17 cellular contexts compared by ENCODE assay signal in the genomic region with DNA sequence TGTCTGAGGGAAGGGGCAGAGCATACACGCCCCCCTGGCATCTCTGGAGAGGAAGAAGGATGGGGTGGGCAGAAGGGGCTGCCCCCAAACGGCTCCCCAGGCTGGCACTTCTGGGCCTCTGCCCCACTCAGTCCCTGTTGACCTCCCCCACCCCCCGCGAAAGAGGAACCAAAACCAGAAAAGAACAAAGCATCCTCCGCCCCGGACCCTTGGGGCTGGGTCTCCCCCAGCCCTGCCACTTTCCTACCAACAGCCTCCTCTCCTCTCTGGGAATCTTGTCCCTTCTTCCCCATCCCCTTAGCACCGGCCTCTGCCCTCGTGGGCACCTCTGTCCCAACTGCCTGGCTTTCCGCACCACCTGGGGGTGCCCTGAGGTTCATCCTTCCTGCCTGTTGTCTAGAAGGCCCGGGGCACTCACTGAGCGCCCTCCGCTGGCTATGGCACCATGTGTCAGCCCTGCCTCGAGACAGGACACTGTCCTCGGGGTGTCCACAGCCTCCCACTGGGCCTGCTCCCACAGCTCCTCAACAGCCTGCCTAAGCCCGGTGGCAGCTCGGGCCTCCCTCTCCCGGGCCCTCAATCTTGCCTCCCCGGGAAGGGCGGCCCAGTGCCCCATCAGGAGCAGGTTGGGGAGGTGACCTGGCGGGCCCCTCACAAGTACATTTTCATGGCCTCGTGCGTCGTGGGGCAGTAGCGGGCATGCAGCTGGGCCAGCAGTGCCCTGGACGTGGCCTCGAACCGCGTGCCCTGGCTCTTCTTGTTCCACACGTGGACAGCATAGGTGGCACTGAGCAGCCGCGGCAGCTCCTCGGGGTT. TPM values are rescaled to one million over a fixed set of nuclear protein-coding genes. Genes with fewer than 3 reads are reported as not detected.
A peak's percentile ranks its signal among the peaks of the same experiment; 100 is the strongest.
DNase-seq lines count a peak whose midpoint lies in the region; ATAC-seq and TF ChIP-seq lines count a peak whose summit lies in the region.
"Had no signal": no experiment of that assay in that cellular context is flagged by ENCODE, and none has a peak within 500 bp of the region (broad histone marks: within the 10 kb centered on the region; RNA-seq: fewer than 3 reads in every experiment).

No MANE protein-coding gene starts in this region.

- intact Hi-C loops in sigmoid colon (cut with DNase I): no loop called here

- no peak overlapping the region for H3K4me3 Mint-ChIP-seq in HFFc6
- no peak overlapping the region for H3K4me3 Mint-ChIP-seq in central memory CD8-positive, alpha-beta T cell
- no peak overlapping the region for H3K4me3 Mint-ChIP-seq in CD8-positive, alpha-beta memory T cell
- H3K4me3 Mint-ChIP-seq: activated CD4-positive, alpha-beta memory T cell treated with anti-CD3 and anti-CD28 coated beads, Interleukin-2, amount 10 ng/mL, durations not matched to agents 7 days and 5 days; activated naive CD4-positive, alpha-beta T cell treated with anti-CD3 and anti-CD28 coated beads for 36 hours; CD4-positive, alpha-beta T cell had no signal

- no peaks in the 10 kb centered on the region for H3K36me3 Mint-ChIP-seq in HFFc6 (ENCODE audit: low read depth)
- no peaks in the 10 kb centered on the region for H3K36me3 Mint-ChIP-seq in central memory CD8-positive, alpha-beta T cell (ENCODE audit: insufficient read depth)
- H3K36me3 Mint-ChIP-seq in CD8-positive, alpha-beta memory T cell: no peaks in the 10 kb centered on the region

- WGBS in sigmoid colon, 2 donors: 84 to 87% methylated on average over 32 of the region's 32 CpGs

- H3K4me1 Mint-ChIP-seq in HFFc6 (ENCODE audit: low read depth): peaks cover 28% of the 10 kb centered on the region
- no peaks in the 10 kb centered on the region for H3K4me1 Mint-ChIP-seq in central memory CD8-positive, alpha-beta T cell
- no peaks in the 10 kb centered on the region for H3K4me1 Mint-ChIP-seq in CD8-positive, alpha-beta memory T cell
- H3K4me1 Mint-ChIP-seq: activated CD4-positive, alpha-beta memory T cell treated with anti-CD3 and anti-CD28 coated beads, Interleukin-2, amount 10 ng/mL, durations not matched to agents 7 days and 5 days had no signal

- no peak for TF ChIP-seq POLR2A in sigmoid colon (IDR thresholded peaks at IDR 0.05)

- ATAC-seq in central memory CD8-positive, alpha-beta T cell (replicated peaks; ENCODE audit: extremely low read depth, poor library complexity, severe bottlenecking): no peak
- no peak for ATAC-seq in HG02970 (IDR thresholded peaks at IDR 0.05; ENCODE audit: low FRiP score, unreplicated experiment)

- no peaks in the 10 kb centered on the region for H3K9me3 Mint-ChIP-seq in HFFc6
- H3K9me3 Mint-ChIP-seq in central memory CD8-positive, alpha-beta T cell: no peaks in the 10 kb centered on the region
- no peaks in the 10 kb centered on the region for H3K9me3 Mint-ChIP-seq in CD8-positive, alpha-beta memory T cell
- H3K9me3 Mint-ChIP-seq: activated CD4-positive, alpha-beta memory T cell treated with anti-CD3 and anti-CD28 coated beads, Interleukin-2, amount 10 ng/mL, durations not matched to agents 7 days and 5 days; activated naive CD4-positive, alpha-beta T cell treated with anti-CD3 and anti-CD28 coated beads for 36 hours; CD4-positive, alpha-beta T cell had no signal

- CTCF ChIA-PET in GM10248 (lab: Yijun Ruan, JAX): no interaction called here
- CTCF ChIA-PET in CD8-positive, alpha-beta memory T cell (lab: Charles Lee): no interaction called here

- H3K27me3 ChIP-seq in sigmoid colon: no peaks in the 10 kb centered on the region
- H3K27me3 ChIP-seq in CD8-positive, alpha-beta memory T cell (ENCODE audit: insufficient read depth, low read length, poor library complexity, severe bottlenecking): no peaks in the 10 kb centered on the region

- H3K4me1 ChIP-seq in sigmoid colon: peaks cover 0 to 55% (median 54%) of the 10 kb centered on the region in 4 donors
- H3K4me1 ChIP-seq in CD8-positive, alpha-beta memory T cell (ENCODE audit: insufficient read depth, low read length): no peaks in the 10 kb centered on the region

- POLR2A ChIA-PET in GM10248 (lab: Yijun Ruan, JAX): no interaction called here
- POLR2A ChIA-PET in CD8-positive, alpha-beta memory T cell (lab: Charles Lee): no interaction called here

- H3K4me3 ChIP-seq in sigmoid colon: no peak overlapping the region
- no peak overlapping the region for H3K4me3 ChIP-seq in CD8-positive, alpha-beta memory T cell (ENCODE audit: low read length)

- TF ChIP-seq CTCF in GM10248 (IDR thresholded peaks at IDR 0.05; ENCODE audit: control extremely low read depth, extremely low read depth, low read depth, missing control alignments): peak; percentile 22
- TF ChIP-seq CTCF in HFFc6 (IDR thresholded peaks at IDR 0.05): peak; percentile 31
- TF ChIP-seq CTCF in sigmoid colon (IDR thresholded peaks at IDR 0.05): no peak

- no peaks in the 10 kb centered on the region for H3K9me3 ChIP-seq in sigmoid colon
- no peaks in the 10 kb centered on the region for H3K9me3 ChIP-seq in CD8-positive, alpha-beta memory T cell (ENCODE audit: low read length)
- H3K9me3 ChIP-seq: SK-N-SH had no signal

- DNase-seq in GM10248 (ENCODE audit: extremely low spot score) (peak; percentile 64), HFFc6 (no peak), sigmoid colon (no peak)
- no peak for DNase-seq in central memory CD8-positive, alpha-beta T cell (ENCODE audit: low spot score in 2 of 2)
- DNase-seq in activated effector memory CD4-positive, alpha-beta T cell treated with anti-CD3 and anti-CD28 coated beads, Interleukin-2, amount 50 U/mL, for 16 hours: no peak
- DNase-seq in CD8-positive, alpha-beta memory T cell: no peak
- DNase-seq in activated CD4-positive, CD25-positive, alpha-beta regulatory T cell (lab: John Stamatoyannopoulos, UW): no peak
- DNase-seq: activated CD4-positive, alpha-beta memory T cell treated with anti-CD3 and anti-CD28 coated beads, Interleukin-2, amount 10 ng/mL, durations not matched to agents 7 days and 5 days; activated naive CD4-positive, alpha-beta T cell treated with anti-CD3 and anti-CD28 coated beads for 36 hours; CD4-positive, alpha-beta T cell; NCI-H1105 treated with DMSO at 0.1 percent for 48 hours; SK-N-SH; stimulated activated CD4-positive, alpha-beta T cell treated with anti-CD3 and anti-CD28 coated beads, Interleukin-15, amount 100 ng/mL, for 24 hours had no signal

- no peak overlapping the region for H3K27ac Mint-ChIP-seq in HFFc6
- peak overlapping the region; percentile 79 for H3K27ac Mint-ChIP-seq in central memory CD8-positive, alpha-beta T cell (ENCODE audit: low read depth)
- peak overlapping the region in 1 of 8 donors; percentile 81 for H3K27ac Mint-ChIP-seq in CD8-positive, alpha-beta memory T cell
- H3K27ac Mint-ChIP-seq: activated CD4-positive, alpha-beta memory T cell treated with anti-CD3 and anti-CD28 coated beads, Interleukin-2, amount 10 ng/mL, durations not matched to agents 7 days and 5 days; activated naive CD4-positive, alpha-beta T cell treated with anti-CD3 and anti-CD28 coated beads for 36 hours; CD4-positive, alpha-beta T cell had no signal

- TF ChIP-seq EP300 in sigmoid colon (IDR thresholded peaks at IDR 0.05): no peak

- H3K27me3 Mint-ChIP-seq in HFFc6 (ENCODE audit: insufficient read depth): no peaks in the 10 kb centered on the region
- no peaks in the 10 kb centered on the region for H3K27me3 Mint-ChIP-seq in central memory CD8-positive, alpha-beta T cell
- H3K27me3 Mint-ChIP-seq in CD8-positive, alpha-beta memory T cell: peaks cover 0 to 4% of the 10 kb centered on the region in 2 donors
- H3K27me3 Mint-ChIP-seq: activated CD4-positive, alpha-beta memory T cell treated with anti-CD3 and anti-CD28 coated beads, Interleukin-2, amount 10 ng/mL, durations not matched to agents 7 days and 5 days; CD4-positive, alpha-beta T cell had no signal

- H3K27ac ChIP-seq in sigmoid colon: peak overlapping the region; percentile 59 to 97 (median 94)
- no peak overlapping the region for H3K27ac ChIP-seq in CD8-positive, alpha-beta memory T cell (ENCODE audit: low read depth, low read length)
- H3K27ac ChIP-seq: HL-60 had no signal

- H3K36me3 ChIP-seq in sigmoid colon: peaks cover 0 to 32% (median 3%) of the 10 kb centered on the region in 4 donors
- H3K36me3 ChIP-seq in CD8-positive, alpha-beta memory T cell (ENCODE audit: insufficient read depth, low read length): no peaks in the 10 kb centered on the region

RNA-seq across cellular contexts. Expression of a gene that starts 28.2 kb away (rescaled TPM):
- total RNA-seq in HFFc6 (2021; fragmentation: NEBNext Ultra II Directional; extraction: Animal tissue kit (Norgen Biotek cat#: 25700)): 10 to 100 TPM; 12.2 to 14.3 (median 13.1) TPM
- 10 to 100 TPM; 23.5 to 51.0 (median 27.7) TPM for total RNA-seq in sigmoid colon
- 10 to 100 TPM in 2 of 3 donors, 1 to 10 TPM in 1; 1.6 to 17.3 (median 12.6) TPM for polyA plus RNA-seq in sigmoid colon
- total RNA-seq in CD8-positive, alpha-beta memory T cell: not detected
- polyA plus RNA-seq in CD8-positive, alpha-beta memory T cell: not detected
- total RNA-seq: activated naive CD4-positive, alpha-beta T cell treated with anti-CD3 and anti-CD28 coated beads for 36 hours; CD4-positive, alpha-beta T cell had no signal
- polyA plus RNA-seq: neural cell had no signal

RNA-seq across cellular contexts. Expression of a gene that starts 43.3 kb away (rescaled TPM):
- total RNA-seq in HFFc6 (2021; fragmentation: NEBNext Ultra II Directional; extraction: Animal tissue kit (Norgen Biotek cat#: 25700)): 100 to 1,000 TPM; 315 to 413 (median 347) TPM
- 100 to 1,000 TPM in 2 of 4 donors, 10 to 100 TPM in 2; 71.5 to 156 (median 88.6) TPM for total RNA-seq in sigmoid colon
- polyA plus RNA-seq in sigmoid colon: 100 to 1,000 TPM in 1 of 3 donors, 10 to 100 TPM in 2; 44.9 to 158 (median 78.7) TPM
- total RNA-seq in CD8-positive, alpha-beta memory T cell: 10 to 100 TPM; 70.9 to 75.1 TPM
- 105 TPM for polyA plus RNA-seq in CD8-positive, alpha-beta memory T cell

RNA-seq across cellular contexts. Expression of a gene that starts 52.0 kb away (rescaled TPM):
- total RNA-seq in HFFc6 (2021; fragmentation: NEBNext Ultra II Directional; extraction: Animal tissue kit (Norgen Biotek cat#: 25700)): under 1 TPM in 3 of 6 experiments, not detected in 3; 0.26 to 0.64 (median 0.54) TPM
- under 1 TPM in 1 of 4 donors, not detected in 3; 0.66 TPM for total RNA-seq in sigmoid colon
- under 1 TPM in 1 of 3 donors, not detected in 2; 0.25 TPM for polyA plus RNA-seq in sigmoid colon
- under 1 TPM; 0.51 to 0.74 TPM for total RNA-seq in CD8-positive, alpha-beta memory T cell
- 0.51 TPM for polyA plus RNA-seq in CD8-positive, alpha-beta memory T cell
- polyA plus RNA-seq: keratinocyte, neural cell, SK-N-SH had no signal

Comparison
In these comparisons a context has a peak if more than half of its experiments do, and no peak if none do; other contexts are left out.
1. CTCF ChIP-seq: peak in GM10248 (single experiment) and HFFc6 (single experiment); none in sigmoid colon (0 of 4).
2. RNA of a gene that starts 28.2 kb away (total RNA-seq): 23.5 to 51.0 TPM in sigmoid colon and 12.2 to 14.3 TPM in HFFc6; not detected in CD8-positive, alpha-beta memory T cell; every median in the first group is over 10 times any median in the second.